21 cellular contexts compared by ENCODE assay signal in the genomic region with DNA sequence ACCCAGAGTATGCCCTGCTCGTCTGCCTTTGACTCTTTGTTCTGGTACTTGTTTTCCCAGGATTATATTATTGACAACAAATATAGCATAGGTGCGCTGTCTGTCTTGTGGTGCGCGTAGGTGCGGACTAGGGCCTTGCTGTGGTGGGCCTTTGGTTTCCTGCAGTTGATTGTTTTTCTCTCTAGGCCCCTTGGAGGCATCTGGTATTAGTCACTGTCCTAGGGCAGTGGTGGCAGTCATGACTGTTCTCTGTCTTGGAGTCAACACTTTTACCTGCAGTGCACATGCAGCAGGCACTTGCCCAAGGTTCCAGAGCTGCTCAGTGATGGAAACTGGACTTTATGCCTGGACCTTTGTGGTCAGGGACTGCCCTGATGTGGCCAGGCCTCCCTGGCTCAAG. TPM values are rescaled to one million over a fixed set of nuclear protein-coding genes. Genes with fewer than 3 reads are reported as not detected.
DNase-seq lines count a peak whose midpoint lies in the region; ATAC-seq lines count a peak whose summit lies in the region.
"Had no signal": no experiment of that assay in that cellular context is flagged by ENCODE, and none has a peak within 500 bp of the region (broad histone marks: within the 10 kb centered on the region; RNA-seq: fewer than 3 reads in every experiment).

No MANE protein-coding gene starts in this region.

- CTCF ChIA-PET in activated CD4-positive, alpha-beta memory T cell treated with anti-CD3 and anti-CD28 coated beads, Interleukin-2, amount 10 ng/mL, durations not matched to agents 7 days and 5 days (lab: Charles Lee): interaction anchor here (0.6 to 1.7 kb wide), 2 partner anchors 19 to 30 kb away, joined by 4 to 5 read pairs; no protein-coding TSS in a partner anchor

- POLR2A ChIA-PET in activated CD4-positive, alpha-beta memory T cell treated with anti-CD3 and anti-CD28 coated beads, Interleukin-2, amount 10 ng/mL, durations not matched to agents 7 days and 5 days (lab: Charles Lee): interaction anchor here (1.6 kb wide), 1 partner anchor 19 kb away, joined by 4 read pairs; no protein-coding TSS in a partner anchor

- H3K4me3 Mint-ChIP-seq in activated T-cell treated with anti-CD3 and anti-CD28 coated beads, Interleukin-2, amount 50 U/mL, for 24 hours: no peak overlapping the region
- H3K4me3 Mint-ChIP-seq in activated CD4-positive, alpha-beta memory T cell treated with anti-CD3 and anti-CD28 coated beads, Interleukin-2, amount 10 ng/mL, durations not matched to agents 7 days and 5 days: no peak overlapping the region
- peak overlapping the region; percentile 14 for H3K4me3 Mint-ChIP-seq in central memory CD8-positive, alpha-beta T cell
- H3K4me3 Mint-ChIP-seq in stimulated activated naive B cell treated with anti-CD40 and anti-IgM and Interleukin-4, amounts not matched to agents 10 μg/mL and 1 μg/mL and 100 μg/mL, for 72 hours: no peak overlapping the region
- H3K4me3 Mint-ChIP-seq: CD14-positive monocyte, GM23338 had no signal

- H3K36me3 Mint-ChIP-seq in activated T-cell treated with anti-CD3 and anti-CD28 coated beads, Interleukin-2, amount 50 U/mL, for 24 hours (ENCODE audit: low read depth): peaks cover 64% of the 10 kb centered on the region
- H3K36me3 Mint-ChIP-seq in activated CD4-positive, alpha-beta memory T cell treated with anti-CD3 and anti-CD28 coated beads, Interleukin-2, amount 10 ng/mL, durations not matched to agents 7 days and 5 days (ENCODE audit: low read depth): peaks cover 31% of the 10 kb centered on the region
- H3K36me3 Mint-ChIP-seq in central memory CD8-positive, alpha-beta T cell (ENCODE audit: insufficient read depth): peaks cover 18% of the 10 kb centered on the region
- peaks cover 24 to 42% of the 10 kb centered on the region in 2 donors for H3K36me3 Mint-ChIP-seq in stimulated activated naive B cell treated with anti-CD40 and anti-IgM and Interleukin-4, amounts not matched to agents 10 μg/mL and 1 μg/mL and 100 μg/mL, for 72 hours

- H3K27ac Mint-ChIP-seq in activated T-cell treated with anti-CD3 and anti-CD28 coated beads, Interleukin-2, amount 50 U/mL, for 24 hours: peak overlapping the region; percentile 75
- H3K27ac Mint-ChIP-seq in activated CD4-positive, alpha-beta memory T cell treated with anti-CD3 and anti-CD28 coated beads, Interleukin-2, amount 10 ng/mL, durations not matched to agents 7 days and 5 days: peak overlapping the region; percentile 69
- H3K27ac Mint-ChIP-seq in central memory CD8-positive, alpha-beta T cell (ENCODE audit: low read depth): peak overlapping the region; percentile 55
- peak overlapping the region; percentile 56 for H3K27ac Mint-ChIP-seq in stimulated activated naive B cell treated with anti-CD40 and anti-IgM and Interleukin-4, amounts not matched to agents 10 μg/mL and 1 μg/mL and 100 μg/mL, for 72 hours
- H3K27ac Mint-ChIP-seq: GM23338, IgD-negative memory B cell had no signal

- H3K4me1 Mint-ChIP-seq in activated T-cell treated with anti-CD3 and anti-CD28 coated beads, Interleukin-2, amount 50 U/mL, for 24 hours (ENCODE audit: low read depth): peaks cover 58% of the 10 kb centered on the region
- peaks cover 36% of the 10 kb centered on the region for H3K4me1 Mint-ChIP-seq in activated CD4-positive, alpha-beta memory T cell treated with anti-CD3 and anti-CD28 coated beads, Interleukin-2, amount 10 ng/mL, durations not matched to agents 7 days and 5 days
- peaks cover 64% of the 10 kb centered on the region for H3K4me1 Mint-ChIP-seq in central memory CD8-positive, alpha-beta T cell
- H3K4me1 Mint-ChIP-seq in stimulated activated naive B cell treated with anti-CD40 and anti-IgM and Interleukin-4, amounts not matched to agents 10 μg/mL and 1 μg/mL and 100 μg/mL, for 72 hours: peaks cover 34 to 44% of the 10 kb centered on the region in 2 donors
- H3K4me1 Mint-ChIP-seq: GM23338 had no signal

- ATAC-seq in central memory CD8-positive, alpha-beta T cell (replicated peaks; ENCODE audit: extremely low read depth, poor library complexity, severe bottlenecking): peak; percentile 70
- no peak for ATAC-seq in stimulated activated naive B cell treated with anti-CD40 and anti-IgM and Interleukin-4, amounts not matched to agents 10 μg/mL and 1 μg/mL and 100 μg/mL, for 72 hours (replicated peaks)
- ATAC-seq in GM19452 (IDR thresholded peaks at IDR 0.05; ENCODE audit: unreplicated experiment): no peak
- no peak for ATAC-seq in GM21619 (IDR thresholded peaks at IDR 0.05; ENCODE audit: unreplicated experiment)
- no peak for ATAC-seq in HG02623 (IDR thresholded peaks at IDR 0.05; ENCODE audit: unreplicated experiment)
- ATAC-seq: GM23338, upper lobe of right lung had no signal

- H3K9me3 Mint-ChIP-seq in activated T-cell treated with anti-CD3 and anti-CD28 coated beads, Interleukin-2, amount 50 U/mL, for 24 hours: no peaks in the 10 kb centered on the region
- H3K9me3 Mint-ChIP-seq in activated CD4-positive, alpha-beta memory T cell treated with anti-CD3 and anti-CD28 coated beads, Interleukin-2, amount 10 ng/mL, durations not matched to agents 7 days and 5 days: no peaks in the 10 kb centered on the region
- H3K9me3 Mint-ChIP-seq in central memory CD8-positive, alpha-beta T cell: no peaks in the 10 kb centered on the region
- no peaks in the 10 kb centered on the region for H3K9me3 Mint-ChIP-seq in stimulated activated naive B cell treated with anti-CD40 and anti-IgM and Interleukin-4, amounts not matched to agents 10 μg/mL and 1 μg/mL and 100 μg/mL, for 72 hours
- H3K9me3 Mint-ChIP-seq: GM23338, IgD-negative memory B cell had no signal

- H3K27me3 Mint-ChIP-seq in activated T-cell treated with anti-CD3 and anti-CD28 coated beads, Interleukin-2, amount 50 U/mL, for 24 hours: no peaks in the 10 kb centered on the region
- no peaks in the 10 kb centered on the region for H3K27me3 Mint-ChIP-seq in activated CD4-positive, alpha-beta memory T cell treated with anti-CD3 and anti-CD28 coated beads, Interleukin-2, amount 10 ng/mL, durations not matched to agents 7 days and 5 days
- H3K27me3 Mint-ChIP-seq in central memory CD8-positive, alpha-beta T cell: no peaks in the 10 kb centered on the region
- no peaks in the 10 kb centered on the region for H3K27me3 Mint-ChIP-seq in stimulated activated naive B cell treated with anti-CD40 and anti-IgM and Interleukin-4, amounts not matched to agents 10 μg/mL and 1 μg/mL and 100 μg/mL, for 72 hours
- H3K27me3 Mint-ChIP-seq: IgD-negative memory B cell had no signal

- DNase-seq in activated T-cell treated with anti-CD3 and anti-CD28 coated beads, Interleukin-2, amount 50 U/mL, for 24 hours: no peak
- DNase-seq in activated T-cell treated with anti-CD3 and anti-CD28 coated beads for 4 hours: no peak
- DNase-seq in activated CD4-positive, alpha-beta memory T cell treated with anti-CD3 and anti-CD28 coated beads, Interleukin-2, amount 10 ng/mL, durations not matched to agents 7 days and 5 days: no peak
- no peak for DNase-seq in central memory CD8-positive, alpha-beta T cell (ENCODE audit: low spot score in 2 of 2)
- no peak for DNase-seq in stimulated activated naive B cell treated with anti-CD40 and anti-IgM and Interleukin-4, amounts not matched to agents 10 μg/mL and 1 μg/mL and 100 μg/mL, for 72 hours
- DNase-seq: effector CD8-positive, alpha-beta T cell; esophagus squamous epithelium; MV-4-11; NCI-H2029 treated with DMSO at 0.1 percent for 48 hours; NCI-H510A treated with DMSO at 0.1 percent for 48 hours; nucleus accumbens; RPMI8226; stimulated activated CD4-positive, alpha-beta T cell treated with anti-CD3 and anti-CD28 coated beads, Interleukin-15, amount 100 ng/mL, for 24 hours; stimulated activated naive CD4-positive, alpha-beta T cell treated with Interleukin-2 at 50 U/mL for 16 hours; upper lobe of right lung had no signal

RNA-seq across cellular contexts. Expression of a gene that starts 18.6 kb away (rescaled TPM):
- 10 to 100 TPM; 56.5 to 58.9 TPM for total RNA-seq in activated CD4-positive, alpha-beta memory T cell treated with anti-CD3 and anti-CD28 coated beads, Interleukin-2, amount 10 ng/mL, durations not matched to agents 7 days and 5 days

RNA-seq across cellular contexts. Expression of a gene that starts 34.9 kb away (rescaled TPM):
- 1 to 10 TPM; 5.0 to 5.6 TPM for total RNA-seq in activated CD4-positive, alpha-beta memory T cell treated with anti-CD3 and anti-CD28 coated beads, Interleukin-2, amount 10 ng/mL, durations not matched to agents 7 days and 5 days

RNA-seq across cellular contexts. Expression of a gene that starts 54.2 kb away (rescaled TPM):
- 10 to 100 TPM; 21.5 to 23.5 TPM for total RNA-seq in activated CD4-positive, alpha-beta memory T cell treated with anti-CD3 and anti-CD28 coated beads, Interleukin-2, amount 10 ng/mL, durations not matched to agents 7 days and 5 days
